In genomic region chr7:130875901-130876300, GRCh38 we compare ENCODE assay signal across 9 cellular contexts.
DNase-seq lines count a peak whose midpoint lies in the region; ATAC-seq, FAIRE-seq and TF ChIP-seq lines count a peak whose summit lies in the region.
"Had no signal": no experiment of that assay in that cellular context is flagged by ENCODE, and none has a peak within 500 bp of the region (broad histone marks: within the 10 kb centered on the region; RNA-seq: fewer than 3 reads in every experiment).

No MANE protein-coding gene starts in this region.

- H4K20me1 ChIP-seq in K562 (replicated peaks; ENCODE audit: control insufficient read depth, insufficient read depth, low read length) (0 out of 2 replicates have a peak, but pooled peaks cover 3% of the 10 kb centered on the region), osteoblast (ENCODE audit: insufficient read depth, low read length) (peaks cover 69% of the 10 kb centered on the region)

- POLR2A ChIA-PET in Panc1 (lab: Charles Lee) (no interaction called here), K562 (lab: Yijun Ruan, JAX) (interaction anchor here (0.9 to 1.2 kb wide), 2 partner anchors 9 to 13 kb away, joined by 3 to 4 read pairs; no protein-coding TSS in a partner anchor)

- no peak for DNase-seq in activated CD4-positive, alpha-beta T cell treated with anti-CD3 and anti-CD28 coated beads, Interleukin-2, amount 10 ng/mL, durations not matched to agents 24 days and 14 days
- DNase-seq in activated CD4-positive, alpha-beta T cell treated with anti-CD3 and anti-CD28 coated beads, Interleukin-2, amount 50 U/mL, for 48 hours = no peak
- DNase-seq in Panc1 (ENCODE audit: low read depth, low spot score) (no peak), K562 (ENCODE audit: extremely low read depth in 1 of 4, low spot score in 3 of 4) (no peak), osteoblast (ENCODE audit: insufficient read length, low spot score, missing footprints) (no peak), mucosa of gallbladder (ENCODE audit: low spot score) (no peak), cerebellum (ENCODE audit: low spot score) (no peak)

- H3K36me3 ChIP-seq in Panc1 (ENCODE audit: control insufficient read depth, insufficient read depth, low read length) = peaks cover 27% of the 10 kb centered on the region
- H3K36me3 ChIP-seq in K562 (ENCODE audit: control insufficient read depth, insufficient read depth, low read length) = no peaks in the 10 kb centered on the region
- peaks cover 89% of the 10 kb centered on the region for H3K36me3 ChIP-seq in osteoblast (ENCODE audit: insufficient read depth, low read length)

- H3K27me3 Mint-ChIP-seq in activated CD4-positive, alpha-beta T cell treated with anti-CD3 and anti-CD28 coated beads, Interleukin-2, amount 10 ng/mL, durations not matched to agents 24 days and 14 days = no peaks in the 10 kb centered on the region

- peak overlapping the region; percentile 82 for H3K27ac Mint-ChIP-seq in activated CD4-positive, alpha-beta T cell treated with anti-CD3 and anti-CD28 coated beads, Interleukin-2, amount 10 ng/mL, durations not matched to agents 24 days and 14 days

- FAIRE-seq in K562 (lab: Jason Lieb, UNC) = no peak

- BruUV-seq in Panc1 (replicated peaks; lab: Mats Ljungman, UMichigan) (no TSS peak), K562 (replicated peaks; lab: Mats Ljungman, UMichigan) (no TSS peak)

- H3K9me3 Mint-ChIP-seq in activated CD4-positive, alpha-beta T cell treated with anti-CD3 and anti-CD28 coated beads, Interleukin-2, amount 10 ng/mL, durations not matched to agents 24 days and 14 days = no peaks in the 10 kb centered on the region
- H3K9me3 Mint-ChIP-seq: CD8-positive, alpha-beta memory T cell had no signal

- H3K4me3 ChIP-seq in Panc1 (ENCODE audit: low read depth in 2 of 2, low read length in 2 of 2) = no peak overlapping the region
- no peak overlapping the region for H3K4me3 ChIP-seq in K562
- H3K4me3 ChIP-seq in osteoblast (ENCODE audit: insufficient read depth, low read length) = no peak overlapping the region

- ATAC-seq in Panc1 (peak; percentile 35), K562 (peak; percentile 19; the same call in 2 of the 3 replicates), HG03439 (IDR thresholded peaks at IDR 0.05; ENCODE audit: unreplicated experiment) (no peak)

- H3K4me1 ChIP-seq in Panc1 (ENCODE audit: control insufficient read depth, insufficient read depth, low read length) = peaks cover 94% of the 10 kb centered on the region
- H3K4me1 ChIP-seq in K562 (replicated peaks in 1 of 2; ENCODE audit: control insufficient read depth in 2 of 2, insufficient read depth in 2 of 2, low read length in 2 of 2) = no peaks in the 10 kb centered on the region
- peaks cover 37% of the 10 kb centered on the region for H3K4me1 ChIP-seq in osteoblast (ENCODE audit: insufficient read depth, low read length)

- TF ChIP-seq CTCF in Panc1 (IDR thresholded peaks at IDR 0.05) (no peak), K562 (IDR thresholded peaks at IDR 0.05 in 2 of 3, conservative IDR thresholded peaks at IDR 0.05 in 1 of 3; ENCODE audit: insufficient read depth in 2 of 3, low read depth in 1 of 3, low read length in 3 of 3) (no peak), osteoblast (IDR thresholded peaks at IDR 0.05; ENCODE audit: extremely low read depth, low read depth, low read length) (no peak)

- TF ChIP-seq RAD21 in K562 (CRISPR knock-in tag; conservative IDR thresholded peaks at IDR 0.05 in 1 of 2, IDR thresholded peaks at IDR 0.05 in 1 of 2) = no peak

- H3K27me3 ChIP-seq in Panc1 (ENCODE audit: control insufficient read depth, insufficient read depth, low read length) = no peaks in the 10 kb centered on the region
- no peaks in the 10 kb centered on the region for H3K27me3 ChIP-seq in K562 (ENCODE audit: control insufficient read depth in 2 of 2, insufficient read depth in 2 of 2, low read length in 2 of 2)
- no peaks in the 10 kb centered on the region for H3K27me3 ChIP-seq in osteoblast (ENCODE audit: insufficient read depth, low read length)

- no peak for TF ChIP-seq EP300 in K562 (IDR thresholded peaks at IDR 0.05; ENCODE audit: low read length)

- no peak overlapping the region for H3K4me3 Mint-ChIP-seq in activated CD4-positive, alpha-beta T cell treated with anti-CD3 and anti-CD28 coated beads, Interleukin-2, amount 10 ng/mL, durations not matched to agents 24 days and 14 days
- H3K4me3 Mint-ChIP-seq: CD8-positive, alpha-beta memory T cell had no signal

- H3K9ac ChIP-seq in K562 (ENCODE audit: insufficient read depth in 1 of 2, low read depth in 2 of 2, low read length in 2 of 2) = no peak overlapping the region

- no peak overlapping the region for H2AFZ ChIP-seq in K562 (ENCODE audit: low read depth, low read length)
- no peak overlapping the region for H2AFZ ChIP-seq in osteoblast (ENCODE audit: low read length)

- peaks cover 76% of the 10 kb centered on the region for H3K36me3 Mint-ChIP-seq in activated CD4-positive, alpha-beta T cell treated with anti-CD3 and anti-CD28 coated beads, Interleukin-2, amount 10 ng/mL, durations not matched to agents 24 days and 14 days (ENCODE audit: low read depth)

- H3K4me1 Mint-ChIP-seq in activated CD4-positive, alpha-beta T cell treated with anti-CD3 and anti-CD28 coated beads, Interleukin-2, amount 10 ng/mL, durations not matched to agents 24 days and 14 days = peaks cover 35% of the 10 kb centered on the region

- H3K9me3 ChIP-seq in Panc1 (ENCODE audit: control insufficient read depth, insufficient read depth, low read depth, low read length) (no peaks in the 10 kb centered on the region), K562 (replicated peaks; ENCODE audit: control insufficient read depth, insufficient read depth, low read depth, low read length) (no peaks in the 10 kb centered on the region), osteoblast (ENCODE audit: low read depth, low read length) (no peaks in the 10 kb centered on the region)

- H3K27ac ChIP-seq in Panc1 (ENCODE audit: low read length) (peak overlapping the region; percentile 99), K562 (ENCODE audit: extremely low read depth, low read depth, low read length) (no peak overlapping the region), osteoblast (ENCODE audit: low read depth, low read length) (peak overlapping the region; percentile 5)

- in situ Hi-C loops in Panc1 (cut with HindIII; ENCODE audit: low pct_unique_long_range_greater_than_20kb, low sequenced_read_pairs) = no loop called here
- in situ Hi-C loops in K562 (cut with MboI) = no loop called here

- H3K4me2 ChIP-seq in K562 (ENCODE audit: insufficient read depth, low read length) (no peak overlapping the region), osteoblast (ENCODE audit: insufficient read depth, low read length) (no peak overlapping the region)

- no peaks in the 10 kb centered on the region for H3K79me2 ChIP-seq in K562 (ENCODE audit: control insufficient read depth, insufficient read depth, low read length)
- peaks cover 67% of the 10 kb centered on the region for H3K79me2 ChIP-seq in osteoblast (ENCODE audit: insufficient read depth, low read length)

- TF ChIP-seq POLR2A in K562 (conservative IDR thresholded peaks at IDR 0.05) = no peak

- WGBS in K562 (ENCODE audit: insufficient coverage, low coverage, missing lambda C conversion rate) = 59% methylated on average over 5 of the region's 5 CpGs

- CTCF ChIA-PET in Panc1 (lab: Charles Lee) (interaction anchor here (0.9 to 1.8 kb wide), 3 partner anchors 14 to 21 kb away, joined by 3 to 11 read pairs (median 5); no protein-coding TSS in a partner anchor), K562 (lab: Yijun Ruan, JAX; ENCODE audit: low intra/inter-chr PET ratio) (interaction anchor here (0.6 to 3.0 kb wide), 8 partner anchors 20 to 779 kb away, joined by 3 to 23 read pairs (median 3); no protein-coding TSS in a partner anchor)

- intact Hi-C loops in activated CD4-positive, alpha-beta T cell treated with anti-CD3 and anti-CD28 coated beads, Interleukin-2, amount 10 ng/mL, durations not matched to agents 24 days and 14 days (cut with micrococcal nuclease) = no loop called here
- intact Hi-C loops in Panc1 (cut with micrococcal nuclease; ENCODE audit: unreplicated experiment) = no loop called here
- intact Hi-C loops in K562 (cut with micrococcal nuclease) = loop anchor here (1.0 to 5.0 kb wide), 4 partner anchors 20 to 631 kb away; no protein-coding TSS in a partner anchor

- H3K9me1 ChIP-seq in K562 (ENCODE audit: control insufficient read depth, insufficient read depth, low read length) = no peaks in the 10 kb centered on the region

TF ChIP-seq in K562, 482 proteins besides CTCF, POLR2A, EP300 and RAD21:
- TF ChIP-seq ZNF699 (CRISPR knock-in tag; IDR thresholded peaks at IDR 0.05; ENCODE audit: insufficient replicate concordance) = no peak
